ENCODE assay signal across 8 cellular contexts in the genomic region with DNA sequence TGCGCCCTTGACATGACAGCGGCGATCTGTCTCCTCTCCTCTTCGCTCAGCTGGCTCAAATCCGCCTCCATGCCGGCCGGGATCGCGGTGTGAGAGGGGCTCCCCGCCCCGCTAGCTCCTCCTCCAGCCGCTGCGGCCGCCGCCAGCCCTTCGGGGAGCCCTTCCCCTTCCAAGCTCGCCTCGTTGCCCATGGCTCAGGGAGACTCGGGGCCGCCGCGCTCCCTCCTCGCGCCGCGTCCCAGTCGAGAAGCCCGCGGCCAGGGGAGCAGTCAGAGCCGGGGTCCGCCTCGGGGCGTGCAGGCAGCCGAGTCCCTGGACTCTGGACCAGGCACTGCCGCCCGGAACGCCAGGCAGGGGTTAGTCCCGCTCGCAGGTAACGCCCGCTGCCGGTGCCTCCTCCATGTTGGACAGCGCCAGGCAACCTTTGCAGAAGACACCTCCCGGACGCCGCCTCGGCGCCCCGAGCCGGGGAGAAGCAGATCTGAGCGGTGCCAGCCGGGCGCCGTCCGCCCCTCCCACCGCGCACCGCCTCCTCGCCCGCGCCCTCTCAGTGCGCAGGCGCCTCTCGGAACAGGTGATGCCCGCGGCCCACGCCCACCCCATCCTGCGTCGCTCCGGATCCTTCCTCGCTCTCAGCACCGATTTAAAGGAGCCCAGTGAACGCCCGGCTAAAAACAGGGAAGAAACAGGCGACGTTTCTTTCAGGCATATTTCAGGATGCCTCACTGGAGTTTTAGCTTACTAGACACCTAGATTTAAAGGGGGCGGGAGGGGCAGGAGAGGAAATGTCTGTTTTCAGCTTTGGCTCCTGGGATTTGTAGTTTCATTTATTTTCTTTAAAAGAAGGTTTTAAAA. TPM values are rescaled to one million over a fixed set of nuclear protein-coding genes. Genes with fewer than 3 reads are reported as not detected.
A peak's percentile ranks its signal among the peaks of the same experiment; 100 is the strongest.
DNase-seq lines count a peak whose midpoint lies in the region; ATAC-seq and TF ChIP-seq lines count a peak whose summit lies in the region.

A gene with protein sequence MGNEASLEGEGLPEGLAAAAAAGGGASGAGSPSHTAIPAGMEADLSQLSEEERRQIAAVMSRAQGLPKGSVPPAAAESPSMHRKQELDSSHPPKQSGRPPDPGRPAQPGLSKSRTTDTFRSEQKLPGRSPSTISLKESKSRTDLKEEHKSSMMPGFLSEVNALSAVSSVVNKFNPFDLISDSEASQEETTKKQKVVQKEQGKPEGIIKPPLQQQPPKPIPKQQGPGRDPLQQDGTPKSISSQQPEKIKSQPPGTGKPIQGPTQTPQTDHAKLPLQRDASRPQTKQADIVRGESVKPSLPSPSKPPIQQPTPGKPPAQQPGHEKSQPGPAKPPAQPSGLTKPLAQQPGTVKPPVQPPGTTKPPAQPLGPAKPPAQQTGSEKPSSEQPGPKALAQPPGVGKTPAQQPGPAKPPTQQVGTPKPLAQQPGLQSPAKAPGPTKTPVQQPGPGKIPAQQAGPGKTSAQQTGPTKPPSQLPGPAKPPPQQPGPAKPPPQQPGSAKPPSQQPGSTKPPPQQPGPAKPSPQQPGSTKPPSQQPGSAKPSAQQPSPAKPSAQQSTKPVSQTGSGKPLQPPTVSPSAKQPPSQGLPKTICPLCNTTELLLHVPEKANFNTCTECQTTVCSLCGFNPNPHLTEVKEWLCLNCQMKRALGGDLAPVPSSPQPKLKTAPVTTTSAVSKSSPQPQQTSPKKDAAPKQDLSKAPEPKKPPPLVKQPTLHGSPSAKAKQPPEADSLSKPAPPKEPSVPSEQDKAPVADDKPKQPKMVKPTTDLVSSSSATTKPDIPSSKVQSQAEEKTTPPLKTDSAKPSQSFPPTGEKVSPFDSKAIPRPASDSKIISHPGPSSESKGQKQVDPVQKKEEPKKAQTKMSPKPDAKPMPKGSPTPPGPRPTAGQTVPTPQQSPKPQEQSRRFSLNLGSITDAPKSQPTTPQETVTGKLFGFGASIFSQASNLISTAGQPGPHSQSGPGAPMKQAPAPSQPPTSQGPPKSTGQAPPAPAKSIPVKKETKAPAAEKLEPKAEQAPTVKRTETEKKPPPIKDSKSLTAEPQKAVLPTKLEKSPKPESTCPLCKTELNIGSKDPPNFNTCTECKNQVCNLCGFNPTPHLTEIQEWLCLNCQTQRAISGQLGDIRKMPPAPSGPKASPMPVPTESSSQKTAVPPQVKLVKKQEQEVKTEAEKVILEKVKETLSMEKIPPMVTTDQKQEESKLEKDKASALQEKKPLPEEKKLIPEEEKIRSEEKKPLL (N-terminal part only) (minus strand): TSS at position 483 of the 855 bp plus-strand sequence. CDS start 292 bp downstream, at position 191.

- H3K4me1 Mint-ChIP-seq in stimulated activated naive B cell treated with anti-CD40 and anti-IgM and Interleukin-4, amounts not matched to agents 10 μg/mL and 1 μg/mL and 100 μg/mL, for 72 hours: peaks cover 3 to 9% of the 10 kb centered on the region in 2 donors

- no peaks in the 10 kb centered on the region for H3K9me3 Mint-ChIP-seq in stimulated activated naive B cell treated with anti-CD40 and anti-IgM and Interleukin-4, amounts not matched to agents 10 μg/mL and 1 μg/mL and 100 μg/mL, for 72 hours

- peak within 1 kb of the TSS; percentile 47 for H3K27ac Mint-ChIP-seq in stimulated activated naive B cell treated with anti-CD40 and anti-IgM and Interleukin-4, amounts not matched to agents 10 μg/mL and 1 μg/mL and 100 μg/mL, for 72 hours

- H3K36me3 Mint-ChIP-seq in stimulated activated naive B cell treated with anti-CD40 and anti-IgM and Interleukin-4, amounts not matched to agents 10 μg/mL and 1 μg/mL and 100 μg/mL, for 72 hours: no peaks in the 10 kb centered on the region

- peaks cover 14 to 15% of the 10 kb centered on the region in 2 donors for H3K27me3 Mint-ChIP-seq in stimulated activated naive B cell treated with anti-CD40 and anti-IgM and Interleukin-4, amounts not matched to agents 10 μg/mL and 1 μg/mL and 100 μg/mL, for 72 hours

- ATAC-seq in GM19372 (IDR thresholded peaks at IDR 0.05; ENCODE audit: low read depth, unreplicated experiment): peak; percentile 91
- peak; percentile 98 for ATAC-seq in HG03460 (IDR thresholded peaks at IDR 0.05; ENCODE audit: unreplicated experiment)
- peak; percentile 95 to 97 for ATAC-seq in stimulated activated naive B cell treated with anti-CD40 and anti-IgM and Interleukin-4, amounts not matched to agents 10 μg/mL and 1 μg/mL and 100 μg/mL, for 72 hours (replicated peaks)

- no peak for TF ChIP-seq CTCF in epithelial cell of proximal tubule (conservative IDR thresholded peaks at IDR 0.05; ENCODE audit: low read depth, low read length)

- peak within 1 kb of the TSS; percentile 66 to 73 for H3K4me3 Mint-ChIP-seq in stimulated activated naive B cell treated with anti-CD40 and anti-IgM and Interleukin-4, amounts not matched to agents 10 μg/mL and 1 μg/mL and 100 μg/mL, for 72 hours

- DNase-seq in Ammon's horn (ENCODE audit: low spot score) (peak; percentile 81), NCI-H526 (lab: John Stamatoyannopoulos, UW) (peak; percentile 97 to 99), epithelial cell of proximal tubule (ENCODE audit: low read depth) (peak; percentile 53), mucosa of gallbladder (ENCODE audit: low spot score) (peak; percentile 88)
- DNase-seq in activated CD8-positive, alpha-beta memory T cell treated with anti-CD3 and anti-CD28 coated beads for 24 hours: peak; percentile 70
- peak; percentile 52 for DNase-seq in stimulated activated naive B cell treated with anti-CD40 and anti-IgM and Interleukin-4, amounts not matched to agents 10 μg/mL and 1 μg/mL and 100 μg/mL, for 72 hours

- H3K4me3 ChIP-seq in epithelial cell of proximal tubule (ENCODE audit: low read depth, low read length): peak within 1 kb of the TSS; percentile 78

RNA-seq across cellular contexts. Expression of the gene that starts here (rescaled TPM):
- 0.58 TPM in 2 replicates for total RNA-seq in epithelial cell of proximal tubule
- total RNA-seq in mucosa of gallbladder: 7.4 TPM

Comparison
In these comparisons a context has a peak if more than half of its experiments do, and no peak if none do; other contexts are left out.
1. Peak in every context shown above with its lines: DNase-seq, ATAC-seq and H3K4me3 ChIP-seq.
2. Peak in DNase-seq and H3K4me3 ChIP-seq in epithelial cell of proximal tubule; RNA of the gene not detected or under 1 TPM.